Comparison of ENCODE assay signal across 22 cellular contexts in the genomic region with DNA sequence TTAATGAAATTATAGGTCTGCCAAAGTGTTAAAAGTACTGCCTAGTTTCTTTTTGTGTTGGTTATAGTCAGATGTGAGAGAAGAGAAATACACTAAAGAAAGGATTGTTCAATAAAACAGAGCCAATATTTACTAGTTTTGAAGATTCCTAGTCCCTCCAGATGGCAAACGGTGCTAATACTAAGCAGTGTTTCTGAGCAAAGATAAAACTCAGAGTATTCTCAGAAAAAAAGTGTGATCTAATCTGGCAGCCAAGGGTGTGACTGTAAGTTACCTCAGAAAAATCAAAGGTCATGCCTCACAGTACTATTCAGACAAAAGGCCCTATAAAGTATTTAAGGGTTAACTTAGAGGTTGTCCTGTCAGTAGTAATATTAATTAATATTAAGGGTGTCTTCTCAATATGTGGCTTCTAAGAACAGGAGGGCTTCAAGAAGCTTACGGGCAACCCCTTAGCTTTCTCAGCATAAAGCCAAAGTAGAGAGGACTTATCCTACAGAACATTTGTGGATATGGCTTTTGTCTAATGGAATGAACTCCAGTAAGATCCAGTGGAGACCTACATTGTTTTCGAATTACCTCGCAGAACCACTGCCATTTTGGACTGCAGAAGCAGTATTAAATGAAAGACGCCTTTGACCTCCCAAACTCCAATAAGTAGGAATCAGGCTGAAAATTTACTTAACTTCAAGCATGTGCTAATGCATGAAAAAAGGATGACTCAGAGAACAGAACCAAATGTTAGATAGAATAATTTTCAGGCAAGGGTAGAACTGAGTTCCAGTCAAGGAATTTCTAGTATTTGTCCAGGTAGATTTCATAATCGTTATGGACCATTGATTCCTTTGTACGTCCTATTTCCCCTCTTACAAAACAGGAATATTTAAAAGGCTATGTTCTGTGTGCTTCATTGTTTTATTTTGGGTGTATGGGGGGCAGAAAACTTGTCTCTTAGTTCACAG. TPM values are rescaled to one million over a fixed set of nuclear protein-coding genes. Genes with fewer than 3 reads are reported as not detected.
DNase-seq lines count a peak whose midpoint lies in the region; ATAC-seq and TF ChIP-seq lines count a peak whose summit lies in the region.
"Had no signal": no experiment of that assay in that cellular context is flagged by ENCODE, and none has a peak within 500 bp of the region (broad histone marks: within the 10 kb centered on the region; RNA-seq: fewer than 3 reads in every experiment).

No MANE protein-coding gene starts in this region.

- H3K9me3 ChIP-seq in CD8-positive, alpha-beta T cell (ENCODE audit: low read length), result no peaks in the 10 kb centered on the region
- H3K9me3 ChIP-seq: Peyer's patch, SJCRH30 had no signal

- no peak for TF ChIP-seq CTCF in CD8-positive, alpha-beta T cell (IDR thresholded peaks at IDR 0.05)

- peaks cover 30% of the 10 kb centered on the region for H3K36me3 ChIP-seq in CD8-positive, alpha-beta T cell (ENCODE audit: insufficient read depth, low read length)

- DNase-seq in CD8-positive, alpha-beta T cell, result no peak
- DNase-seq in activated T-helper 1 cell treated with anti-CD3 and anti-CD28 coated beads, Interleukin-12 subunit alpha, Interleukin-12 subunit beta, Interleukin-2, Interleukin-4 antibody, amounts not matched to agents 30 ng/mL and 10 ng/mL and 1 ng/mL, durations not matched to agents 14 hours and 24 hours and 36 hours (ENCODE audit: low spot score), result no peak
- DNase-seq in erythroblast (lab: John Stamatoyannopoulos, UW) (peak; percentile 37), posterior vena cava (ENCODE audit: low spot score) (no peak), posterior cingulate gyrus (no peak)
- no peak for DNase-seq in stimulated activated effector memory CD8-positive, alpha-beta T cell treated with anti-CD3 and anti-CD28 coated beads, Interleukin-12 subunit alpha, Interleukin-12 subunit beta, amount 100 ng/mL, for 72 hours (ENCODE audit: low spot score in 2 of 2)
- DNase-seq: Calu3; CD8-positive, alpha-beta memory T cell; DMS153; GOT3; HCEC 1CT; IMR-90; NCI-H1105 treated with DMSO at 0.1 percent for 48 hours; NCI-H1694; NCI-H2081; NCI-H2171 treated with DMSO at 0.1 percent for 48 hours; NCI-H524 treated with DMSO at 0.1 percent for 48 hours; NCI-H82; Peyer's patch; SJCRH30 had no signal

- H3K27me3 Mint-ChIP-seq in CD8-positive, alpha-beta T cell (ENCODE audit: low read depth), result no peaks in the 10 kb centered on the region
- H3K27me3 Mint-ChIP-seq in activated T-helper 1 cell treated with anti-CD3 and anti-CD28 coated beads, Interleukin-12 subunit alpha, Interleukin-12 subunit beta, Interleukin-2, Interleukin-4 antibody, amounts not matched to agents 30 ng/mL and 10 ng/mL and 1 ng/mL, durations not matched to agents 14 hours and 24 hours and 36 hours (ENCODE audit: insufficient read depth), result no peaks in the 10 kb centered on the region
- H3K27me3 Mint-ChIP-seq: CD8-positive, alpha-beta memory T cell had no signal

- H3K27me3 ChIP-seq in CD8-positive, alpha-beta T cell (ENCODE audit: insufficient read depth, low read length), result no peaks in the 10 kb centered on the region
- H3K27me3 ChIP-seq: BLaER1, Peyer's patch, SJCRH30 had no signal

- H3K4me1 ChIP-seq in CD8-positive, alpha-beta T cell (ENCODE audit: insufficient read depth, low read length), result peaks cover 9% of the 10 kb centered on the region
- H3K4me1 ChIP-seq: BLaER1, Peyer's patch, SJCRH30 had no signal

- POLR2A ChIA-PET in CD8-positive, alpha-beta T cell (lab: Charles Lee), result no interaction called here

- intact Hi-C loops in CD8-positive, alpha-beta T cell (cut with DNase I, micrococcal nuclease), result loop anchor here in 1 of 2 experiments (1.0 kb wide), 1 partner anchor 10 kb away; no protein-coding TSS in a partner anchor
- intact Hi-C loops in activated T-helper 1 cell treated with anti-CD3 and anti-CD28 coated beads, Interleukin-12 subunit alpha, Interleukin-12 subunit beta, Interleukin-2, Interleukin-4 antibody, amounts not matched to agents 30 ng/mL and 10 ng/mL and 1 ng/mL, durations not matched to agents 14 hours and 24 hours and 36 hours (cut with micrococcal nuclease), result loop anchor here (2.0 kb wide), 1 partner anchor 16 kb away; no protein-coding TSS in a partner anchor
- intact Hi-C loops in posterior vena cava (cut with DNase I), result no loop called here
- intact Hi-C loops in posterior cingulate gyrus (cut with DNase I), result no loop called here

- H3K4me1 Mint-ChIP-seq in CD8-positive, alpha-beta T cell (ENCODE audit: low read depth), result peaks cover 66% of the 10 kb centered on the region
- peaks cover 66% of the 10 kb centered on the region for H3K4me1 Mint-ChIP-seq in activated T-helper 1 cell treated with anti-CD3 and anti-CD28 coated beads, Interleukin-12 subunit alpha, Interleukin-12 subunit beta, Interleukin-2, Interleukin-4 antibody, amounts not matched to agents 30 ng/mL and 10 ng/mL and 1 ng/mL, durations not matched to agents 14 hours and 24 hours and 36 hours (ENCODE audit: low read depth)
- H3K4me1 Mint-ChIP-seq in stimulated activated effector memory CD8-positive, alpha-beta T cell treated with anti-CD3 and anti-CD28 coated beads, Interleukin-12 subunit alpha, Interleukin-12 subunit beta, amount 100 ng/mL, for 72 hours, result peaks cover 56% of the 10 kb centered on the region

- peaks cover 7% of the 10 kb centered on the region for H3K9me3 Mint-ChIP-seq in CD8-positive, alpha-beta T cell
- peaks cover 8% of the 10 kb centered on the region for H3K9me3 Mint-ChIP-seq in activated T-helper 1 cell treated with anti-CD3 and anti-CD28 coated beads, Interleukin-12 subunit alpha, Interleukin-12 subunit beta, Interleukin-2, Interleukin-4 antibody, amounts not matched to agents 30 ng/mL and 10 ng/mL and 1 ng/mL, durations not matched to agents 14 hours and 24 hours and 36 hours
- no peaks in the 10 kb centered on the region for H3K9me3 Mint-ChIP-seq in stimulated activated effector memory CD8-positive, alpha-beta T cell treated with anti-CD3 and anti-CD28 coated beads, Interleukin-12 subunit alpha, Interleukin-12 subunit beta, amount 100 ng/mL, for 72 hours

- no peak overlapping the region for H3K27ac ChIP-seq in CD8-positive, alpha-beta T cell (ENCODE audit: low read depth, low read length)
- H3K27ac ChIP-seq: BLaER1, Peyer's patch, SJCRH30 had no signal

- ATAC-seq in CD8-positive, alpha-beta T cell, result no peak
- no peak for ATAC-seq in stimulated activated effector memory CD8-positive, alpha-beta T cell treated with anti-CD3 and anti-CD28 coated beads, Interleukin-12 subunit alpha, Interleukin-12 subunit beta, amount 100 ng/mL, for 72 hours
- ATAC-seq in HG03565 (IDR thresholded peaks at IDR 0.05; ENCODE audit: unreplicated experiment), result no peak

- peak overlapping the region; percentile 14 for H3K27ac Mint-ChIP-seq in CD8-positive, alpha-beta T cell
- H3K27ac Mint-ChIP-seq in activated T-helper 1 cell treated with anti-CD3 and anti-CD28 coated beads, Interleukin-12 subunit alpha, Interleukin-12 subunit beta, Interleukin-2, Interleukin-4 antibody, amounts not matched to agents 30 ng/mL and 10 ng/mL and 1 ng/mL, durations not matched to agents 14 hours and 24 hours and 36 hours, result peak overlapping the region; percentile 37
- peak overlapping the region; percentile 46 for H3K27ac Mint-ChIP-seq in stimulated activated effector memory CD8-positive, alpha-beta T cell treated with anti-CD3 and anti-CD28 coated beads, Interleukin-12 subunit alpha, Interleukin-12 subunit beta, amount 100 ng/mL, for 72 hours

- CTCF ChIA-PET in CD8-positive, alpha-beta T cell (lab: Charles Lee), result no interaction called here

- no peak for TF ChIP-seq POLR2A in erythroblast (IDR thresholded peaks at IDR 0.05; ENCODE audit: low read length)

- H3K36me3 Mint-ChIP-seq in CD8-positive, alpha-beta T cell, result peaks cover 79% of the 10 kb centered on the region
- H3K36me3 Mint-ChIP-seq in activated T-helper 1 cell treated with anti-CD3 and anti-CD28 coated beads, Interleukin-12 subunit alpha, Interleukin-12 subunit beta, Interleukin-2, Interleukin-4 antibody, amounts not matched to agents 30 ng/mL and 10 ng/mL and 1 ng/mL, durations not matched to agents 14 hours and 24 hours and 36 hours (ENCODE audit: low read depth), result peaks cover 58% of the 10 kb centered on the region
- peaks cover 67% of the 10 kb centered on the region for H3K36me3 Mint-ChIP-seq in stimulated activated effector memory CD8-positive, alpha-beta T cell treated with anti-CD3 and anti-CD28 coated beads, Interleukin-12 subunit alpha, Interleukin-12 subunit beta, amount 100 ng/mL, for 72 hours

- no peak overlapping the region for H3K4me3 ChIP-seq in CD8-positive, alpha-beta T cell (ENCODE audit: low read depth, low read length)
- H3K4me3 ChIP-seq: BLaER1, Peyer's patch, SJCRH30 had no signal

- H3K4me3 Mint-ChIP-seq in CD8-positive, alpha-beta T cell, result no peak overlapping the region
- H3K4me3 Mint-ChIP-seq in activated T-helper 1 cell treated with anti-CD3 and anti-CD28 coated beads, Interleukin-12 subunit alpha, Interleukin-12 subunit beta, Interleukin-2, Interleukin-4 antibody, amounts not matched to agents 30 ng/mL and 10 ng/mL and 1 ng/mL, durations not matched to agents 14 hours and 24 hours and 36 hours, result no peak overlapping the region
- H3K4me3 Mint-ChIP-seq in stimulated activated effector memory CD8-positive, alpha-beta T cell treated with anti-CD3 and anti-CD28 coated beads, Interleukin-12 subunit alpha, Interleukin-12 subunit beta, amount 100 ng/mL, for 72 hours, result no peak overlapping the region
- H3K4me3 Mint-ChIP-seq: CD8-positive, alpha-beta memory T cell had no signal

RNA-seq across cellular contexts. Expression of a gene that starts 46.6 kb away (rescaled TPM):
- 100 to 1,000 TPM; 213 to 224 TPM for total RNA-seq in CD8-positive, alpha-beta T cell
- 100 and 110 TPM in 2 replicates for total RNA-seq in activated T-helper 1 cell treated with anti-CD3 and anti-CD28 coated beads, Interleukin-12 subunit alpha, Interleukin-12 subunit beta, Interleukin-2, Interleukin-4 antibody, amounts not matched to agents 30 ng/mL and 10 ng/mL and 1 ng/mL, durations not matched to agents 14 hours and 24 hours and 36 hours
- 10 to 100 TPM; 75.9 to 79.7 TPM for total RNA-seq in posterior vena cava

Comparison
In these comparisons a context has a peak if more than half of its experiments do, and no peak if none do; other contexts are left out.
1. DNase-seq: peak in erythroblast (2 of 2); none in CD8-positive, alpha-beta T cell (0 of 7), activated T-helper 1 cell treated with anti-CD3 and anti-CD28 coated beads, Interleukin-12 subunit alpha, Interleukin-12 subunit beta, Interleukin-2, Interleukin-4 antibody, amounts not matched to agents 30 ng/mL and 10 ng/mL and 1 ng/mL, durations not matched to agents 14 hours and 24 hours and 36 hours (single experiment), stimulated activated effector memory CD8-positive, alpha-beta T cell treated with anti-CD3 and anti-CD28 coated beads, Interleukin-12 subunit alpha, Interleukin-12 subunit beta, amount 100 ng/mL, for 72 hours (0 of 2), posterior vena cava (single experiment) and posterior cingulate gyrus (0 of 10).
2. Peak in every context shown above with its lines, with median percentiles within 50 percentile points of each other: H3K27ac Mint-ChIP-seq.